In genomic region chr7:36084485-36085091, GRCh38 we compare ENCODE assay signal across 1 cellular context.
TF ChIP-seq lines count a peak whose summit lies in the region.

No MANE protein-coding gene starts in this region.

TF ChIP-seq in HepG2, 621 proteins besides CTCF, POLR2A, EP300 and RAD21 (continued from another document and continues in another):
- TF ChIP-seq ZGPAT (CRISPR knock-in tag; IDR thresholded peaks at IDR 0.05) (peak; percentile 56; the same call in 1 of the 2 replicates), ZNF563 (CRISPR knock-in tag; IDR thresholded peaks at IDR 0.05) (no peak; the same call in 1 of the 2 replicates), YEATS2 (CRISPR knock-in tag; IDR thresholded peaks at IDR 0.05; ENCODE audit: borderline replicate concordance) (peak; percentile 62; the same call in 1 of the 2 replicates), ATF7-NPFF (CRISPR knock-in tag; IDR thresholded peaks at IDR 0.05; ENCODE audit: low read depth) (no peak; the same call in 1 of the 2 replicates), AHDC1 (CRISPR knock-in tag; IDR thresholded peaks at IDR 0.05; ENCODE audit: borderline replicate concordance) (no peak; the same call in 1 of the 2 replicates), CERS6 (CRISPR knock-in tag; IDR thresholded peaks at IDR 0.05) (no peak), ARID3A (IDR thresholded peaks at IDR 0.05; ENCODE audit: low read depth, low read length) (no peak), ZSCAN22 (CRISPR knock-in tag; IDR thresholded peaks at IDR 0.05) (no peak), ZNF331 (CRISPR knock-in tag; IDR thresholded peaks at IDR 0.05) (peak; percentile 66), ZNF580 (CRISPR knock-in tag; IDR thresholded peaks at IDR 0.05; ENCODE audit: borderline replicate concordance, low read depth) (peak; percentile 70; the same call in 1 of the 2 replicates), NCOA1 (CRISPR knock-in tag; IDR thresholded peaks at IDR 0.05) (no peak), ZNF530 (CRISPR knock-in tag; IDR thresholded peaks at IDR 0.05; ENCODE audit: low read depth) (no peak), HDAC6 (IDR thresholded peaks at IDR 0.05; ENCODE audit: low read depth, low read length) (no peak), HDAC2 (CRISPR knock-in tag; IDR thresholded peaks at IDR 0.05) (peak; percentile 61; the same call in 1 of the 2 replicates), TBP (CRISPR knock-in tag; IDR thresholded peaks at IDR 0.05) (no peak), RFX5 (IDR thresholded peaks at IDR 0.05; ENCODE audit: low read depth, low read length) (no peak), RBM39 (IDR thresholded peaks at IDR 0.05; ENCODE audit: low read depth, low read length, poor library complexity, severe bottlenecking) (no peak), MIXL1 (CRISPR knock-in tag; IDR thresholded peaks at IDR 0.05) (peak; percentile 51; the same call in 1 of the 2 replicates), NKX3-1 (CRISPR knock-in tag; IDR thresholded peaks at IDR 0.05) (no peak), ONECUT2 (CRISPR knock-in tag; IDR thresholded peaks at IDR 0.05) (no peak), ZNF839 (CRISPR knock-in tag; IDR thresholded peaks at IDR 0.05; ENCODE audit: borderline replicate concordance) (no peak), ZNF609 (CRISPR knock-in tag; IDR thresholded peaks at IDR 0.05; ENCODE audit: borderline replicate concordance) (no peak), PAWR (CRISPR knock-in tag; IDR thresholded peaks at IDR 0.05; ENCODE audit: borderline replicate concordance) (no peak), ISL2 (CRISPR knock-in tag; IDR thresholded peaks at IDR 0.05) (no peak), CREM (IDR thresholded peaks at IDR 0.05) (no peak), CREM (CRISPR knock-in tag; IDR thresholded peaks at IDR 0.05) (no peak), KAT8 (CRISPR knock-in tag; IDR thresholded peaks at IDR 0.05) (peak; percentile 76), ZNF772 (CRISPR knock-in tag; IDR thresholded peaks at IDR 0.05) (0 out of 2 replicates have a peak, but pooled peaks have one; percentile 42), NR2F1 (CRISPR knock-in tag; IDR thresholded peaks at IDR 0.05) (no peak), ZFP41 (CRISPR knock-in tag; IDR thresholded peaks at IDR 0.05; ENCODE audit: borderline replicate concordance) (no peak), CHD4 (IDR thresholded peaks at IDR 0.05; ENCODE audit: borderline replicate concordance, low read length) (no peak), ZFY (CRISPR knock-in tag; IDR thresholded peaks at IDR 0.05) (no peak; the same call in 1 of the 2 replicates), MAFK (conservative IDR thresholded peaks at IDR 0.05 in 1 of 2, IDR thresholded peaks at IDR 0.05 in 1 of 2; ENCODE audit: low read length in 2 of 2) (no peak), ARNT2 (CRISPR knock-in tag; IDR thresholded peaks at IDR 0.05; ENCODE audit: low read depth) (no peak), ZBTB7B (CRISPR knock-in tag; IDR thresholded peaks at IDR 0.05) (peak; percentile 34; the same call in 1 of the 2 replicates), SAFB2 (CRISPR knock-in tag; IDR thresholded peaks at IDR 0.05; ENCODE audit: borderline replicate concordance, low read depth) (no peak), ZHX1 (CRISPR knock-in tag; IDR thresholded peaks at IDR 0.05; ENCODE audit: low read depth) (no peak; the same call in 1 of the 2 replicates), ZNF143 (CRISPR knock-in tag; IDR thresholded peaks at IDR 0.05) (no peak), ZNF768 (CRISPR knock-in tag; IDR thresholded peaks at IDR 0.05) (peak; percentile 75; the same call in 1 of the 2 replicates), SMC3 (IDR thresholded peaks at IDR 0.05; ENCODE audit: low read length) (peak; percentile 63), ZBTB14 (CRISPR knock-in tag; IDR thresholded peaks at IDR 0.05) (no peak)
